1 cellular context compared by ENCODE assay signal in the genomic region with DNA sequence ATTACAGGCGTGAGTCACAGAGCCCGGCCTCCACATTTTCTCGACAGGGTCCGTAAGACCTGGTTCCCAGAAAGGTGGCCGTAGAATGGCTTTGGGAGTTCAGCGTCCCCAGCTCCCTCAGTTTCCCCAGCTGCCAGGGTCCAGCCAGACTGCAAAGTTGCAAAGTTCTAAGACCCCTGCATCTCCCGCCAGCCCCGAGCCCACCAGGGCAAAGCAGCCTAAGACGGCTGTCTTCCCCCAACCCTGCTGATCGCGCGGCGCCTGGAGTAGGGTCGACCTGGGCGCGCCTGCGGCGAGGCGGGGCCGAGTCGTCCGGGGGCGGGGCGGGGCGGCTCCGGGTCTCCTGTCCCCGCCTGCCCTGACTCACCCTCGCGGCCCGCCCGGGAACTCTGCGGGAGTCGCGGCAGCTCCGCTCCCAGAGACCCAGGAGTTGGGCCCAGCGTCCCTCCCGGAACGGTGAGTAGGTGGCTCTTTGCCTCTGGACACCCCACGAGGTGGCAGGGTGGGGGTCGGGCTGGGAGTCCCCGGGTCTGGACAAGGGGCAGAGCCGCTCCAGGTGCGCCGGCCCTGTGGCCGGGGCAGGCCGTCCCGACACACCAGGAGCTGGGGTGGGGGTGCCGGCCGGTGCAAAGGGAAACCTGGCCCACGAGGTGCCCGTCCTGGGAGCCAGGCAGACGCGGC.
TF ChIP-seq lines count a peak whose summit lies in the region.

A gene (plus strand): TSS at position 366 of the 681 bp plus-strand sequence. CDS start 7,094 bp downstream, outside the sequence.

TF ChIP-seq in HepG2, 621 proteins besides CTCF, POLR2A, EP300 and RAD21 (continued from another document and continues in another):
- TF ChIP-seq NR2F6 (IDR thresholded peaks at IDR 0.05) (no peak), NR2F6 (CRISPR knock-in tag; IDR thresholded peaks at IDR 0.05) (no peak), GABPB1 (CRISPR knock-in tag; IDR thresholded peaks at IDR 0.05) (peak; percentile 55; the same call in 1 of the 2 replicates), PPARG (CRISPR knock-in tag; conservative IDR thresholded peaks at IDR 0.05) (no peak), TRIM24 (CRISPR knock-in tag; IDR thresholded peaks at IDR 0.05) (no peak), ETV5 (CRISPR knock-in tag; IDR thresholded peaks at IDR 0.05; ENCODE audit: borderline replicate concordance) (no peak), FOXK1 (CRISPR knock-in tag; IDR thresholded peaks at IDR 0.05; ENCODE audit: borderline replicate concordance, low read depth) (no peak), ZNF17 (CRISPR knock-in tag; IDR thresholded peaks at IDR 0.05) (no peak), PHF21A (CRISPR knock-in tag; IDR thresholded peaks at IDR 0.05) (peak; percentile 60), KAT7 (CRISPR knock-in tag; IDR thresholded peaks at IDR 0.05; ENCODE audit: borderline replicate concordance) (no peak; the same call in 1 of the 2 replicates), AKAP8 (CRISPR knock-in tag; IDR thresholded peaks at IDR 0.05) (no peak), IRX3 (CRISPR knock-in tag; IDR thresholded peaks at IDR 0.05; ENCODE audit: borderline replicate concordance, low read depth) (no peak), SIN3A (IDR thresholded peaks at IDR 0.05; ENCODE audit: borderline replicate concordance, low read depth, low read length) (no peak), ZNF451 (CRISPR knock-in tag; IDR thresholded peaks at IDR 0.05) (peak; percentile 73; the same call in 1 of the 2 replicates), ZFP90 (CRISPR knock-in tag; IDR thresholded peaks at IDR 0.05; ENCODE audit: borderline replicate concordance) (peak; percentile 52; the same call in 1 of the 2 replicates), SOX6 (IDR thresholded peaks at IDR 0.05) (no peak), SOX6 (CRISPR knock-in tag; IDR thresholded peaks at IDR 0.05) (no peak; the same call in 1 of the 2 replicates), CAMTA2 (CRISPR knock-in tag; IDR thresholded peaks at IDR 0.05; ENCODE audit: borderline replicate concordance) (no peak), ISX (CRISPR knock-in tag; conservative IDR thresholded peaks at IDR 0.05) (no peak), ZNF552 (CRISPR knock-in tag; IDR thresholded peaks at IDR 0.05; ENCODE audit: borderline replicate concordance) (no peak), ZNF780A (CRISPR knock-in tag; IDR thresholded peaks at IDR 0.05) (no peak), ZMYM3 (CRISPR knock-in tag; IDR thresholded peaks at IDR 0.05) (no peak), REXO4 (CRISPR knock-in tag; IDR thresholded peaks at IDR 0.05; ENCODE audit: borderline replicate concordance) (no peak), MYC (CRISPR knock-in tag; IDR thresholded peaks at IDR 0.05; ENCODE audit: borderline replicate concordance) (peak; percentile 57; the same call in 1 of the 2 replicates), PAF1 (CRISPR knock-in tag; IDR thresholded peaks at IDR 0.05) (no peak), SMAD9 (CRISPR knock-in tag; IDR thresholded peaks at IDR 0.05) (no peak), ZNF605 (CRISPR knock-in tag; IDR thresholded peaks at IDR 0.05) (0 out of 2 replicates have a peak, but pooled peaks have one; percentile 21), RORA (CRISPR knock-in tag; IDR thresholded peaks at IDR 0.05) (no peak), ZNF101 (CRISPR knock-in tag; IDR thresholded peaks at IDR 0.05; ENCODE audit: borderline replicate concordance, low read depth) (no peak), CHD4 (IDR thresholded peaks at IDR 0.05; ENCODE audit: borderline replicate concordance, low read length) (no peak), ZNF572 (CRISPR knock-in tag; IDR thresholded peaks at IDR 0.05) (peak; percentile 51; the same call in 1 of the 2 replicates), ARNTL (CRISPR knock-in tag; IDR thresholded peaks at IDR 0.05) (peak; percentile 56; the same call in 1 of the 2 replicates), HDAC1 (CRISPR knock-in tag; IDR thresholded peaks at IDR 0.05) (peak; percentile 39; the same call in 1 of the 2 replicates), HCFC1 (IDR thresholded peaks at IDR 0.05; ENCODE audit: low read depth, low read length) (no peak), ZNF891 (CRISPR knock-in tag; IDR thresholded peaks at IDR 0.05) (no peak), AGO2 (optimal IDR thresholded peaks at IDR 0.05; ENCODE audit: low read depth, low read length) (no peak), ZFP82 (CRISPR knock-in tag; IDR thresholded peaks at IDR 0.05; ENCODE audit: borderline replicate concordance) (0 out of 2 replicates have a peak, but pooled peaks have one; percentile 16), ZNF547 (CRISPR knock-in tag; IDR thresholded peaks at IDR 0.05) (0 out of 2 replicates have a peak, but pooled peaks have one; percentile 55), PAX8 (CRISPR knock-in tag; IDR thresholded peaks at IDR 0.05; ENCODE audit: borderline replicate concordance) (no peak)
- TF ChIP-seq, protein P1, sequence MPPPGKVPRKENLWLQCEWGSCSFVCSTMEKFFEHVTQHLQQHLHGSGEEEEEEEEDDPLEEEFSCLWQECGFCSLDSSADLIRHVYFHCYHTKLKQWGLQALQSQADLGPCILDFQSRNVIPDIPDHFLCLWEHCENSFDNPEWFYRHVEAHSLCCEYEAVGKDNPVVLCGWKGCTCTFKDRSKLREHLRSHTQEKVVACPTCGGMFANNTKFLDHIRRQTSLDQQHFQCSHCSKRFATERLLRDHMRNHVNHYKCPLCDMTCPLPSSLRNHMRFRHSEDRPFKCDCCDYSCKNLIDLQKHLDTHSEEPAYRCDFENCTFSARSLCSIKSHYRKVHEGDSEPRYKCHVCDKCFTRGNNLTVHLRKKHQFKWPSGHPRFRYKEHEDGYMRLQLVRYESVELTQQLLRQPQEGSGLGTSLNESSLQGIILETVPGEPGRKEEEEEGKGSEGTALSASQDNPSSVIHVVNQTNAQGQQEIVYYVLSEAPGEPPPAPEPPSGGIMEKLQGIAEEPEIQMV (CRISPR knock-in tag; IDR thresholded peaks at IDR 0.05; ENCODE audit: low read depth), result no peak
- TF ChIP-seq, protein P2, sequence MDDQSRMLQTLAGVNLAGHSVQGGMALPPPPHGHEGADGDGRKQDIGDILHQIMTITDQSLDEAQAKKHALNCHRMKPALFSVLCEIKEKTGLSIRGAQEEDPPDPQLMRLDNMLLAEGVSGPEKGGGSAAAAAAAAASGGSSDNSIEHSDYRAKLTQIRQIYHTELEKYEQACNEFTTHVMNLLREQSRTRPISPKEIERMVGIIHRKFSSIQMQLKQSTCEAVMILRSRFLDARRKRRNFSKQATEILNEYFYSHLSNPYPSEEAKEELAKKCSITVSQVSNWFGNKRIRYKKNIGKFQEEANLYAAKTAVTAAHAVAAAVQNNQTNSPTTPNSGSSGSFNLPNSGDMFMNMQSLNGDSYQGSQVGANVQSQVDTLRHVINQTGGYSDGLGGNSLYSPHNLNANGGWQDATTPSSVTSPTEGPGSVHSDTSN (CRISPR knock-in tag; IDR thresholded peaks at IDR 0.05; ENCODE audit: borderline replicate concordance), result 0 out of 2 replicates have a peak, but pooled peaks have one; percentile 36
- TF ChIP-seq, protein P3, sequence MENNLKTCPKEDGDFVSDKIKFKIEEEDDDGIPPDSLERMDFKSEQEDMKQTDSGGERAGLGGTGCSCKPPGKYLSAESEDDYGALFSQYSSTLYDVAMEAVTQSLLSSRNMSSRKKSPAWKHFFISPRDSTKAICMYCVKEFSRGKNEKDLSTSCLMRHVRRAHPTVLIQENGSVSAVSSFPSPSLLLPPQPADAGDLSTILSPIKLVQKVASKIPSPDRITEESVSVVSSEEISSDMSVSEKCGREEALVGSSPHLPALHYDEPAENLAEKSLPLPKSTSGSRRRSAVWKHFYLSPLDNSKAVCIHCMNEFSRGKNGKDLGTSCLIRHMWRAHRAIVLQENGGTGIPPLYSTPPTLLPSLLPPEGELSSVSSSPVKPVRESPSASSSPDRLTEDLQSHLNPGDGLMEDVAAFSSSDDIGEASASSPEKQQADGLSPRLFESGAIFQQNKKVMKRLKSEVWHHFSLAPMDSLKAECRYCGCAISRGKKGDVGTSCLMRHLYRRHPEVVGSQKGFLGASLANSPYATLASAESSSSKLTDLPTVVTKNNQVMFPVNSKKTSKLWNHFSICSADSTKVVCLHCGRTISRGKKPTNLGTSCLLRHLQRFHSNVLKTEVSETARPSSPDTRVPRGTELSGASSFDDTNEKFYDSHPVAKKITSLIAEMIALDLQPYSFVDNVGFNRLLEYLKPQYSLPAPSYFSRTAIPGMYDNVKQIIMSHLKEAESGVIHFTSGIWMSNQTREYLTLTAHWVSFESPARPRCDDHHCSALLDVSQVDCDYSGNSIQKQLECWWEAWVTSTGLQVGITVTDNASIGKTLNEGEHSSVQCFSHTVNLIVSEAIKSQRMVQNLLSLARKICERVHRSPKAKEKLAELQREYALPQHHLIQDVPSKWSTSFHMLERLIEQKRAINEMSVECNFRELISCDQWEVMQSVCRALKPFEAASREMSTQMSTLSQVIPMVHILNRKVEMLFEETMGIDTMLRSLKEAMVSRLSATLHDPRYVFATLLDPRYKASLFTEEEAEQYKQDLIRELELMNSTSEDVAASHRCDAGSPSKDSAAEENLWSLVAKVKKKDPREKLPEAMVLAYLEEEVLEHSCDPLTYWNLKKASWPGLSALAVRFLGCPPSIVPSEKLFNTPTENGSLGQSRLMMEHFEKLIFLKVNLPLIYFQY (CRISPR knock-in tag; IDR thresholded peaks at IDR 0.05; ENCODE audit: borderline replicate concordance), result peak; percentile 84; the same call in 1 of the 2 replicates
- TF ChIP-seq, protein P4, sequence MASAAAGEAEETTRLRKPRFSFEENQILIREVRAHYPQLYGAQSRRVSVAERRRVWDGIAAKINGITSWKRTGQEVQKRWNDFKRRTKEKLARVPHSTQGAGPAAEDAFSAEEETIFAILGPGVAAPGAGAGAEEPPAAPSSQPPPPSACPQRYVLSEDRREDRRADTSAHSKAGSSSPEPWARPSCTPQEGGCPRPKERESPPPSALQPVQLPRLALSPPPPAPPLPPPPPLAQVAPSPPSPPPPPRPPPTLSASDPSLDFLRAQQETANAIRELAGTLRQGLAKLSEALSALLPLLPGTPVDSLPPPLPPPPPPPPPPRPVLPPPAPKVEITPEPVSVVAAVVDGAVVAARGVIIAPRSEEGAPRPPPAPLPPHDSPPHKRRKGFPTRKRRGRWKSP (CRISPR knock-in tag; IDR thresholded peaks at IDR 0.05), result no peak
- TF ChIP-seq, protein P5, sequence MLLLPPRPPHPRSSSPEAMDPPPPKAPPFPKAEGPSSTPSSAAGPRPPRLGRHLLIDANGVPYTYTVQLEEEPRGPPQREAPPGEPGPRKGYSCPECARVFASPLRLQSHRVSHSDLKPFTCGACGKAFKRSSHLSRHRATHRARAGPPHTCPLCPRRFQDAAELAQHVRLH (CRISPR knock-in tag; IDR thresholded peaks at IDR 0.05; ENCODE audit: borderline replicate concordance, low read depth), result no peak
- TF ChIP-seq, protein P6, sequence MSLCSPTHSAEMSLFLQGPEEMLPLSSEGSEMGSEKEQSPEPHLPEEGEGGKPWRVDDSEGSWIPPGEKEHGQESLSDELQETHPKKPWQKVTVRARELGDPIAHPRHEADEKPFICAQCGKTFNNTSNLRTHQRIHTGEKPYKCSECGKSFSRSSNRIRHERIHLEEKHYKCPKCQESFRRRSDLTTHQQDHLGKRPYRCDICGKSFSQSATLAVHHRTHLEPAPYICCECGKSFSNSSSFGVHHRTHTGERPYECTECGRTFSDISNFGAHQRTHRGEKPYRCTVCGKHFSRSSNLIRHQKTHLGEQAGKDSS (CRISPR knock-in tag; IDR thresholded peaks at IDR 0.05; ENCODE audit: borderline replicate concordance, low read depth), result peak; percentile 17; the same call in 1 of the 2 replicates
- TF ChIP-seq, protein P7, sequence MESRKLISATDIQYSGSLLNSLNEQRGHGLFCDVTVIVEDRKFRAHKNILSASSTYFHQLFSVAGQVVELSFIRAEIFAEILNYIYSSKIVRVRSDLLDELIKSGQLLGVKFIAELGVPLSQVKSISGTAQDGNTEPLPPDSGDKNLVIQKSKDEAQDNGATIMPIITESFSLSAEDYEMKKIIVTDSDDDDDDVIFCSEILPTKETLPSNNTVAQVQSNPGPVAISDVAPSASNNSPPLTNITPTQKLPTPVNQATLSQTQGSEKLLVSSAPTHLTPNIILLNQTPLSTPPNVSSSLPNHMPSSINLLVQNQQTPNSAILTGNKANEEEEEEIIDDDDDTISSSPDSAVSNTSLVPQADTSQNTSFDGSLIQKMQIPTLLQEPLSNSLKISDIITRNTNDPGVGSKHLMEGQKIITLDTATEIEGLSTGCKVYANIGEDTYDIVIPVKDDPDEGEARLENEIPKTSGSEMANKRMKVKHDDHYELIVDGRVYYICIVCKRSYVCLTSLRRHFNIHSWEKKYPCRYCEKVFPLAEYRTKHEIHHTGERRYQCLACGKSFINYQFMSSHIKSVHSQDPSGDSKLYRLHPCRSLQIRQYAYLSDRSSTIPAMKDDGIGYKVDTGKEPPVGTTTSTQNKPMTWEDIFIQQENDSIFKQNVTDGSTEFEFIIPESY (CRISPR knock-in tag; IDR thresholded peaks at IDR 0.05), result no peak
- TF ChIP-seq, protein P8, sequence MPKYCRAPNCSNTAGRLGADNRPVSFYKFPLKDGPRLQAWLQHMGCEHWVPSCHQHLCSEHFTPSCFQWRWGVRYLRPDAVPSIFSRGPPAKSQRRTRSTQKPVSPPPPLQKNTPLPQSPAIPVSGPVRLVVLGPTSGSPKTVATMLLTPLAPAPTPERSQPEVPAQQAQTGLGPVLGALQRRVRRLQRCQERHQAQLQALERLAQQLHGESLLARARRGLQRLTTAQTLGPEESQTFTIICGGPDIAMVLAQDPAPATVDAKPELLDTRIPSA (CRISPR knock-in tag; IDR thresholded peaks at IDR 0.05; ENCODE audit: borderline replicate concordance), result no peak
- TF ChIP-seq, protein P9, sequence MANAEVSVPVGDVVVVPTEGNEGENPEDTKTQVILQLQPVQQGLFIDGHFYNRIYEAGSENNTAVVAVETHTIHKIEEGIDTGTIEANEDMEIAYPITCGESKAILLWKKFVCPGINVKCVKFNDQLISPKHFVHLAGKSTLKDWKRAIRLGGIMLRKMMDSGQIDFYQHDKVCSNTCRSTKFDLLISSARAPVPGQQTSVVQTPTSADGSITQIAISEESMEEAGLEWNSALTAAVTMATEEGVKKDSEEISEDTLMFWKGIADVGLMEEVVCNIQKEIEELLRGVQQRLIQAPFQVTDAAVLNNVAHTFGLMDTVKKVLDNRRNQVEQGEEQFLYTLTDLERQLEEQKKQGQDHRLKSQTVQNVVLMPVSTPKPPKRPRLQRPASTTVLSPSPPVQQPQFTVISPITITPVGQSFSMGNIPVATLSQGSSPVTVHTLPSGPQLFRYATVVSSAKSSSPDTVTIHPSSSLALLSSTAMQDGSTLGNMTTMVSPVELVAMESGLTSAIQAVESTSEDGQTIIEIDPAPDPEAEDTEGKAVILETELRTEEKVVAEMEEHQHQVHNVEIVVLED (CRISPR knock-in tag; IDR thresholded peaks at IDR 0.05; ENCODE audit: borderline replicate concordance), result peak; percentile 37; the same call in 1 of the 2 replicates
- TF ChIP-seq, protein P10, sequence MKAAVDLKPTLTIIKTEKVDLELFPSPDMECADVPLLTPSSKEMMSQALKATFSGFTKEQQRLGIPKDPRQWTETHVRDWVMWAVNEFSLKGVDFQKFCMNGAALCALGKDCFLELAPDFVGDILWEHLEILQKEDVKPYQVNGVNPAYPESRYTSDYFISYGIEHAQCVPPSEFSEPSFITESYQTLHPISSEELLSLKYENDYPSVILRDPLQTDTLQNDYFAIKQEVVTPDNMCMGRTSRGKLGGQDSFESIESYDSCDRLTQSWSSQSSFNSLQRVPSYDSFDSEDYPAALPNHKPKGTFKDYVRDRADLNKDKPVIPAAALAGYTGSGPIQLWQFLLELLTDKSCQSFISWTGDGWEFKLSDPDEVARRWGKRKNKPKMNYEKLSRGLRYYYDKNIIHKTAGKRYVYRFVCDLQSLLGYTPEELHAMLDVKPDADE (CRISPR knock-in tag; IDR thresholded peaks at IDR 0.05), result no peak
